23 cellular contexts compared by ENCODE assay signal in genomic region chrX:32455704-32456103, GRCh38.
DNase-seq lines count a peak whose midpoint lies in the region; ATAC-seq, FAIRE-seq and TF ChIP-seq lines count a peak whose summit lies in the region.
"Had no signal": no experiment of that assay in that cellular context is flagged by ENCODE, and none has a peak within 500 bp of the region (broad histone marks: within the 10 kb centered on the region; RNA-seq: fewer than 3 reads in every experiment).

No MANE protein-coding gene starts in this region.

- no peak for DNase-seq in pancreas
- DNase-seq: 8988T; ACHN; AML-193; BE2C; CD4-positive, alpha-beta T cell; CD8-positive, alpha-beta memory T cell; DMS53; DMS79 treated with DMSO at 0.1 percent for 48 hours; H9 had no signal

- peak; percentile 73 for ATAC-seq in GM18861 (IDR thresholded peaks at IDR 0.05; ENCODE audit: unreplicated experiment)
- peak; percentile 76 for ATAC-seq in HG02678 (IDR thresholded peaks at IDR 0.05; ENCODE audit: unreplicated experiment)
- ATAC-seq in HG03354 (IDR thresholded peaks at IDR 0.05; ENCODE audit: poor library complexity, severe bottlenecking, unreplicated experiment), result peak; percentile 44
- ATAC-seq in HG02623 (IDR thresholded peaks at IDR 0.05; ENCODE audit: unreplicated experiment), result no peak
- ATAC-seq in HG02840 (IDR thresholded peaks at IDR 0.05; ENCODE audit: low FRiP score, unreplicated experiment), result no peak
- no peak for ATAC-seq in GM18511 (IDR thresholded peaks at IDR 0.05; ENCODE audit: unreplicated experiment)
- no peak for ATAC-seq in pancreas
- ATAC-seq: A549, GM23338, HCT116 had no signal

- no peak overlapping the region for H3K4me3 ChIP-seq in pancreas
- H3K4me3 ChIP-seq: A549; BLaER1 treated with 17β-estradiol and CSF1 and Interleukin-3, amounts not matched to agents 10 nM and 100 nM; GM23338 had no signal

- peaks cover 0 to 9% (median 0%) of the 10 kb centered on the region in 4 donors for H3K27me3 ChIP-seq in pancreas
- H3K27me3 ChIP-seq: BE2C had no signal

- no peak overlapping the region for H3K27ac ChIP-seq in pancreas
- H3K27ac ChIP-seq: A549; BLaER1 treated with 17β-estradiol and CSF1 and Interleukin-3, amounts not matched to agents 10 nM and 100 nM had no signal

- no peak for FAIRE-seq in pancreas (lab: Jason Lieb, UNC)
- FAIRE-seq: D721Med, G401.6, GM12892 had no signal

- intact Hi-C loops in pancreas (cut with DNase I), result no loop called here

- H3K36me3 ChIP-seq in pancreas, result no peaks in the 10 kb centered on the region
- H3K36me3 ChIP-seq: BE2C; BLaER1 treated with 17β-estradiol and CSF1 and Interleukin-3, amounts not matched to agents 10 nM and 100 nM had no signal

- WGBS in pancreas, 2 donors, result 69 to 70% methylated on average over 2 of the region's 2 CpGs

- H3K4me1 ChIP-seq in pancreas, result no peaks in the 10 kb centered on the region
- H3K4me1 ChIP-seq: A549; BE2C; BLaER1 treated with 17β-estradiol and CSF1 and Interleukin-3, amounts not matched to agents 10 nM and 100 nM had no signal

- TF ChIP-seq CTCF in pancreas (IDR thresholded peaks at IDR 0.05), result no peak

- no peaks in the 10 kb centered on the region for H3K9me3 ChIP-seq in pancreas
- H3K9me3 ChIP-seq: A549; BE2C; BLaER1 treated with 17β-estradiol and CSF1 and Interleukin-3, amounts not matched to agents 10 nM and 100 nM had no signal

Comparison
In these comparisons a context has a peak if more than half of its experiments do, and no peak if none do; other contexts are left out.
1. ATAC-seq: peak in GM18861 (single experiment), HG02678 (single experiment) and HG03354 (single experiment); none in HG02623 (single experiment), HG02840 (single experiment), GM18511 (single experiment) and pancreas (0 of 4).